Comparison of ENCODE assay signal across 19 cellular contexts in the genomic region with DNA sequence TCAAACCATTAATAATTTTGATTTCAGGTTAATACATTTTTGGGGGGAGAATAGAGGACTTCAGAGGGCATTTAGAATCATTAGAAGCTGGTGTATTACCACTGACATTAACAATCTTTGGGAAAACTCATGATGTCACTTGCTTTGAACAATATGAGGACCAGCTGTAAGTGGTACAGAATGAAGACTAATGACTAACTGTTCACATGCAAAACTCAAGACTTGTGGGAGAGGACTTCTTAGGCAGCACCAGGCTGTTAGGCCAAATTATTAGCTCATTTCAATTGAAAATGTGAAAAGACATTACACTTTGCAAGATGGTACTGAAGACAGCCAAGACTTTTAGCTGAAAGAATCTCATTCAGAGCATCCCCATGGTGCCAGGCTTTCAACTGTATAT.
A peak's percentile ranks its signal among the peaks of the same experiment; 100 is the strongest.
DNase-seq lines count a peak whose midpoint lies in the region; ATAC-seq, FAIRE-seq and TF ChIP-seq lines count a peak whose summit lies in the region.
"Had no signal": no experiment of that assay in that cellular context is flagged by ENCODE, and none has a peak within 500 bp of the region (broad histone marks: within the 10 kb centered on the region; RNA-seq: fewer than 3 reads in every experiment).

No MANE protein-coding gene starts in this region.

- no peak overlapping the region for H3K9ac ChIP-seq in endothelial cell of umbilical vein (replicated peaks; ENCODE audit: extremely low read depth, insufficient read depth, low read length)
- no peak overlapping the region for H3K9ac ChIP-seq in trophoblast cell (ENCODE audit: low read length)
- H3K9ac ChIP-seq: BLaER1 treated with 17β-estradiol and CSF1 and Interleukin-3, amounts not matched to agents 10 nM and 100 nM had no signal

- H3K18ac ChIP-seq in trophoblast cell (ENCODE audit: low read length): no peak overlapping the region

- no TSS peak for BruUV-seq in endothelial cell of umbilical vein (replicated peaks; lab: Mats Ljungman, UMichigan)

- H4K91ac ChIP-seq in trophoblast cell (ENCODE audit: low read depth, low read length): no peak overlapping the region

- H2AK5ac ChIP-seq in trophoblast cell (ENCODE audit: low read length): no peak overlapping the region

- H3K36me3 ChIP-seq in endothelial cell of umbilical vein (ENCODE audit: control insufficient read depth in 2 of 2, extremely low read depth in 1 of 2, insufficient read depth in 2 of 2, low read length in 2 of 2) (no peaks in the 10 kb centered on the region), pancreas (no peaks in the 10 kb centered on the region), trophoblast cell (ENCODE audit: control insufficient read depth in 1 of 2, insufficient read depth in 2 of 2, low read length in 2 of 2) (no peaks in the 10 kb centered on the region)
- H3K36me3 ChIP-seq: BLaER1 treated with 17β-estradiol and CSF1 and Interleukin-3, amounts not matched to agents 10 nM and 100 nM had no signal

- H3K4me3 ChIP-seq in endothelial cell of umbilical vein (replicated peaks in 1 of 3; ENCODE audit: insufficient read depth in 1 of 3, low read depth in 1 of 3, low read length in 3 of 3) (no peak overlapping the region), fibroblast of mammary gland (ENCODE audit: control insufficient read depth, low read depth, low read length) (no peak overlapping the region), pancreas (no peak overlapping the region), trophoblast cell (ENCODE audit: low read depth, low read length) (no peak overlapping the region)
- H3K4me3 ChIP-seq: A549; BLaER1 treated with 17β-estradiol and CSF1 and Interleukin-3, amounts not matched to agents 10 nM and 100 nM had no signal

- H3K27me3 ChIP-seq in endothelial cell of umbilical vein (ENCODE audit: control insufficient read depth in 2 of 2, insufficient read depth in 2 of 2, low read length in 2 of 2): no peaks in the 10 kb centered on the region
- no peaks in the 10 kb centered on the region for H3K27me3 ChIP-seq in pancreas
- H3K27me3 ChIP-seq in trophoblast cell (ENCODE audit: insufficient read depth, low read length): no peaks in the 10 kb centered on the region
- H3K27me3 ChIP-seq: BLaER1 treated with 17β-estradiol and CSF1 and Interleukin-3, amounts not matched to agents 10 nM and 100 nM had no signal

- H4K20me1 ChIP-seq in endothelial cell of umbilical vein (replicated peaks; ENCODE audit: control insufficient read depth, extremely low read depth, insufficient read depth, low read length): no peaks in the 10 kb centered on the region
- H4K20me1 ChIP-seq: BLaER1 treated with 17β-estradiol and CSF1 and Interleukin-3, amounts not matched to agents 10 nM and 100 nM had no signal

- no peak for DNase-seq in endothelial cell of umbilical vein (ENCODE audit: low read depth, low spot score)
- peak; percentile 8 for DNase-seq in fibroblast of mammary gland (ENCODE audit: low read depth)
- DNase-seq in pancreas: no peak
- no peak for DNase-seq in trophoblast cell
- DNase-seq: AML-193; Caco-2; Calu3; CD4-positive, alpha-beta T cell; CD8-positive, alpha-beta T cell; DMS79 treated with DMSO at 0.1 percent for 48 hours; GF-D8 had no signal

- H3K9me3 ChIP-seq in endothelial cell of umbilical vein (replicated peaks; ENCODE audit: control insufficient read depth, insufficient read depth, low read length) (no peaks in the 10 kb centered on the region), pancreas (no peaks in the 10 kb centered on the region), trophoblast cell (ENCODE audit: insufficient read depth, low read depth, low read length) (no peaks in the 10 kb centered on the region)
- H3K9me3 ChIP-seq: A549, Caco-2 had no signal

- H3K79me1 ChIP-seq in trophoblast cell (ENCODE audit: low read length): peaks cover 4% of the 10 kb centered on the region

- H3K9me1 ChIP-seq in endothelial cell of umbilical vein (replicated peaks; ENCODE audit: control insufficient read depth, extremely low read depth, insufficient read depth, low read length): no peaks in the 10 kb centered on the region

- H2AFZ ChIP-seq in endothelial cell of umbilical vein (ENCODE audit: low read depth, low read length) (no peak overlapping the region), trophoblast cell (ENCODE audit: insufficient read depth, low read length, poor library complexity) (no peak overlapping the region)

- TF ChIP-seq POLR2A in endothelial cell of umbilical vein (IDR thresholded peaks at IDR 0.05; ENCODE audit: low read depth, low read length): no peak

- no peak overlapping the region for H3K4ac ChIP-seq in trophoblast cell (ENCODE audit: low read depth, low read length)

- H2BK12ac ChIP-seq in trophoblast cell (ENCODE audit: low read length): no peak overlapping the region

- no peak overlapping the region for H3K4me2 ChIP-seq in endothelial cell of umbilical vein (ENCODE audit: insufficient read depth, low read length)
- H3K4me2 ChIP-seq in trophoblast cell (ENCODE audit: low read length): no peak overlapping the region
- H3K4me2 ChIP-seq: A549; BLaER1 treated with 17β-estradiol and CSF1 and Interleukin-3, amounts not matched to agents 10 nM and 100 nM had no signal

- H3K79me2 ChIP-seq in endothelial cell of umbilical vein (ENCODE audit: control insufficient read depth, insufficient read depth, low read length) (no peaks in the 10 kb centered on the region), trophoblast cell (ENCODE audit: control insufficient read depth, insufficient read depth, low read length, poor library complexity) (no peaks in the 10 kb centered on the region)

- H3K4me1 ChIP-seq in endothelial cell of umbilical vein (ENCODE audit: control insufficient read depth, extremely low read depth, insufficient read depth, low read length): no peaks in the 10 kb centered on the region
- no peaks in the 10 kb centered on the region for H3K4me1 ChIP-seq in pancreas
- H3K4me1 ChIP-seq in trophoblast cell (ENCODE audit: control insufficient read depth in 1 of 2, insufficient read depth in 2 of 2, low read length in 2 of 2): no peaks in the 10 kb centered on the region
- H3K4me1 ChIP-seq: A549; BLaER1 treated with 17β-estradiol and CSF1 and Interleukin-3, amounts not matched to agents 10 nM and 100 nM; Caco-2 had no signal

- H2BK5ac ChIP-seq in trophoblast cell (ENCODE audit: low read depth, low read length, poor library complexity): no peak overlapping the region

- H3K27ac ChIP-seq in endothelial cell of umbilical vein (ENCODE audit: insufficient read depth, low read depth, low read length) (no peak overlapping the region), pancreas (no peak overlapping the region), trophoblast cell (ENCODE audit: low read depth, low read length) (no peak overlapping the region)
- H3K27ac ChIP-seq: 22Rv1; A549; BLaER1 treated with 17β-estradiol and CSF1 and Interleukin-3, amounts not matched to agents 10 nM and 100 nM; C4-2B had no signal

- H4K12ac ChIP-seq in trophoblast cell (ENCODE audit: low read depth, low read length): no peak overlapping the region

- dilution Hi-C loops in endothelial cell of umbilical vein (cut with MboI; ENCODE audit: extremely low pct_ligation_motif_present, low sequenced_read_pairs): no loop called here

- TF ChIP-seq CTCF in endothelial cell of umbilical vein (IDR thresholded peaks at IDR 0.05; ENCODE audit: extremely low read depth in 1 of 2, insufficient read depth in 1 of 2, low read depth in 1 of 2, low read length in 2 of 2) (no peak), fibroblast of mammary gland (conservative IDR thresholded peaks at IDR 0.05; ENCODE audit: control insufficient read depth, insufficient read depth, low read depth, low read length) (no peak), pancreas (IDR thresholded peaks at IDR 0.05) (no peak)

- FAIRE-seq in endothelial cell of umbilical vein (lab: Jason Lieb, UNC): peak; percentile 4
- peak; percentile 32 for FAIRE-seq in pancreas (lab: Jason Lieb, UNC)
- FAIRE-seq: A549, D721Med, G401.6, GM12891 had no signal

- no peak overlapping the region for H3K23ac ChIP-seq in trophoblast cell (ENCODE audit: low read length)

- ATAC-seq in pancreas: no peak
- ATAC-seq in HG03442 (IDR thresholded peaks at IDR 0.05; ENCODE audit: unreplicated experiment): no peak
- ATAC-seq: A549; CD8-positive, alpha-beta T cell had no signal

- no peak overlapping the region for H2BK120ac ChIP-seq in trophoblast cell (ENCODE audit: insufficient read depth, low read length, poor library complexity)

- H3K14ac ChIP-seq in trophoblast cell (ENCODE audit: low read length): no peak overlapping the region

- no peak overlapping the region for H4K8ac ChIP-seq in trophoblast cell (ENCODE audit: low read depth, low read length)

- POLR2A ChIA-PET in endothelial cell of umbilical vein (lab: Charles Lee): no interaction called here

- CTCF ChIA-PET in endothelial cell of umbilical vein (lab: Charles Lee): interaction anchor here (0.9 kb wide), 1 partner anchor 14 kb away, joined by 3 read pairs; no protein-coding TSS in a partner anchor

- intact Hi-C loops in endothelial cell of umbilical vein (cut with micrococcal nuclease): no loop called here
- intact Hi-C loops in pancreas (cut with DNase I): no loop called here

TF ChIP-seq in endothelial cell of umbilical vein, 7 proteins besides CTCF, POLR2A, EP300 and RAD21:
- no peak for TF ChIP-seq POLR2AphosphoS5 (IDR thresholded peaks at IDR 0.05; ENCODE audit: insufficient read depth, low read depth, low read length)
- TF ChIP-seq, protein P1, sequence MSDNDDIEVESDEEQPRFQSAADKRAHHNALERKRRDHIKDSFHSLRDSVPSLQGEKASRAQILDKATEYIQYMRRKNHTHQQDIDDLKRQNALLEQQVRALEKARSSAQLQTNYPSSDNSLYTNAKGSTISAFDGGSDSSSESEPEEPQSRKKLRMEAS (IDR thresholded peaks at IDR 0.05; ENCODE audit: insufficient read depth, insufficient read length): no peak
- no peak for TF ChIP-seq JUN (IDR thresholded peaks at IDR 0.05; ENCODE audit: borderline replicate concordance, insufficient read depth, insufficient read length, low read depth)
- no peak for TF ChIP-seq MYC (IDR thresholded peaks at IDR 0.05; ENCODE audit: low read depth, low read length)
- TF ChIP-seq EZH2 (IDR thresholded peaks at IDR 0.05; ENCODE audit: borderline replicate concordance, low read depth, low read length, severe bottlenecking): no peak
- TF ChIP-seq GATA2 (IDR thresholded peaks at IDR 0.05; ENCODE audit: insufficient read depth, insufficient read length, low read depth, low read length): no peak
- no peak for TF ChIP-seq FOS (IDR thresholded peaks at IDR 0.05; ENCODE audit: borderline replicate concordance, insufficient read depth, low read length)
